Comparison of ENCODE assay signal across 20 cellular contexts in the genomic region with DNA sequence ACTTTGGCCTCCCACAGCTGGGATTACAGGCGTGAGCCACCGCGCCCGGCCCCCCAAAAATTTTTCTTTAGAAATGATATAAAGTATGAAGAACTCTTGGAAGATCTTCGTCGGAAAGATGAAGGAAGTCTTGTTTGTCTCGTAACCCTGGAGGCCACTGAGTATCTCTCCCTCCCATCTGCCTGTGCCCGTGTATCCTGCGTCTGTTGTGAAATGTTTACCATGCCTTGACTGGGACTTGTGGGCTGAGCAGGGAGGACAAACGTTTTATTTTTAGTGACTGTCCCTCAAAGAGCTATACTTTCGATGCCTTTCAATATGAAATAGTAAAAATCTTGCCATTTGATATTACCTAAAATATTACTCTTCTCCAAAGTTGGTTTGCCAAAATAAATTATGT.
DNase-seq lines count a peak whose midpoint lies in the region; ATAC-seq and TF ChIP-seq lines count a peak whose summit lies in the region.
"Had no signal": no experiment of that assay in that cellular context is flagged by ENCODE, and none has a peak within 500 bp of the region (broad histone marks: within the 10 kb centered on the region; RNA-seq: fewer than 3 reads in every experiment).

No MANE protein-coding gene starts in this region.

- no peak overlapping the region for H2AFZ ChIP-seq in Loucy (ENCODE audit: low read length)
- H2AFZ ChIP-seq: parathyroid adenoma had no signal

- H3K4me3 ChIP-seq in Loucy (ENCODE audit: low read length, poor library complexity, severe bottlenecking), result peak overlapping the region; percentile 25
- H3K4me3 ChIP-seq: thyroid gland had no signal

- H3K36me3 Mint-ChIP-seq in activated naive CD4-positive, alpha-beta T cell treated with anti-CD3 and anti-CD28 coated beads, Interleukin-2, amount 50 U/mL, for 24 hours, result peaks cover 10% of the 10 kb centered on the region
- peaks cover 5 to 45% of the 10 kb centered on the region in 2 donors for H3K36me3 Mint-ChIP-seq in activated naive CD4-positive, alpha-beta T cell treated with anti-CD3 and anti-CD28 coated beads, Interleukin-2, amount 50 U/mL, for 72 hours
- peaks cover 24% of the 10 kb centered on the region for H3K36me3 Mint-ChIP-seq in activated naive CD8-positive, alpha-beta T cell treated with anti-CD3 and anti-CD28 coated beads for 36 hours

- no peaks in the 10 kb centered on the region for H4K20me1 ChIP-seq in Loucy (ENCODE audit: insufficient read depth, low read length, poor library complexity, severe bottlenecking)

- TF ChIP-seq CTCF in Loucy (conservative IDR thresholded peaks at IDR 0.05; ENCODE audit: low read length), result no peak

- peaks cover 87% of the 10 kb centered on the region for H3K79me2 ChIP-seq in Loucy (ENCODE audit: insufficient read depth, low read length)

- peak overlapping the region; percentile 96 for H3K27ac Mint-ChIP-seq in activated naive CD4-positive, alpha-beta T cell treated with anti-CD3 and anti-CD28 coated beads, Interleukin-2, amount 50 U/mL, for 24 hours
- peak overlapping the region in 1 of 2 donors; percentile 84 for H3K27ac Mint-ChIP-seq in activated naive CD4-positive, alpha-beta T cell treated with anti-CD3 and anti-CD28 coated beads, Interleukin-2, amount 50 U/mL, for 72 hours
- H3K27ac Mint-ChIP-seq in activated naive CD8-positive, alpha-beta T cell treated with anti-CD3 and anti-CD28 coated beads for 36 hours, result peak overlapping the region; percentile 78
- peak overlapping the region; percentile 48 to 96 for H3K27ac Mint-ChIP-seq in stimulated activated naive CD8-positive, alpha-beta T cell treated with anti-CD3 and anti-CD28 coated beads, Interleukin-15, amount 100 ng/mL, for 72 hours
- H3K27ac Mint-ChIP-seq: HFFc6 had no signal

- H3K27me3 ChIP-seq in Loucy (ENCODE audit: insufficient read depth, low read length, poor library complexity, severe bottlenecking), result no peaks in the 10 kb centered on the region
- H3K27me3 ChIP-seq: thyroid gland had no signal

- H3K4me1 ChIP-seq in Loucy (ENCODE audit: insufficient read depth, low read length, poor library complexity, severe bottlenecking), result peaks cover 79% of the 10 kb centered on the region
- H3K4me1 ChIP-seq: parathyroid adenoma had no signal

- no peaks in the 10 kb centered on the region for H3K36me3 ChIP-seq in Loucy (ENCODE audit: insufficient read depth, low read length)
- H3K36me3 ChIP-seq: thyroid gland had no signal

- H3K4me2 ChIP-seq in Loucy (ENCODE audit: low read depth, low read length, poor library complexity, severe bottlenecking), result peak overlapping the region; percentile 78

- peaks cover 96% of the 10 kb centered on the region for H3K4me1 Mint-ChIP-seq in activated naive CD4-positive, alpha-beta T cell treated with anti-CD3 and anti-CD28 coated beads, Interleukin-2, amount 50 U/mL, for 24 hours
- H3K4me1 Mint-ChIP-seq in activated naive CD8-positive, alpha-beta T cell treated with anti-CD3 and anti-CD28 coated beads for 36 hours, result peaks cover 68% of the 10 kb centered on the region
- H3K4me1 Mint-ChIP-seq in stimulated activated naive CD8-positive, alpha-beta T cell treated with anti-CD3 and anti-CD28 coated beads, Interleukin-15, amount 100 ng/mL, for 72 hours, result peaks cover 97% of the 10 kb centered on the region

- H3K9me3 Mint-ChIP-seq in activated naive CD4-positive, alpha-beta T cell treated with anti-CD3 and anti-CD28 coated beads, Interleukin-2, amount 50 U/mL, for 24 hours, result no peaks in the 10 kb centered on the region
- no peaks in the 10 kb centered on the region for H3K9me3 Mint-ChIP-seq in activated naive CD4-positive, alpha-beta T cell treated with anti-CD3 and anti-CD28 coated beads, Interleukin-2, amount 50 U/mL, for 72 hours
- no peaks in the 10 kb centered on the region for H3K9me3 Mint-ChIP-seq in activated naive CD8-positive, alpha-beta T cell treated with anti-CD3 and anti-CD28 coated beads for 36 hours
- no peaks in the 10 kb centered on the region for H3K9me3 Mint-ChIP-seq in stimulated activated naive CD8-positive, alpha-beta T cell treated with anti-CD3 and anti-CD28 coated beads, Interleukin-15, amount 100 ng/mL, for 72 hours
- H3K9me3 Mint-ChIP-seq: HFFc6; nephron; stimulated activated naive B cell treated with anti-CD40 and anti-IgM and Interleukin-4, amounts not matched to agents 10 μg/mL and 1 μg/mL and 100 μg/mL, for 72 hours had no signal

- ATAC-seq in activated naive CD4-positive, alpha-beta T cell treated with anti-CD3 and anti-CD28 coated beads, Interleukin-2, amount 50 U/mL, for 72 hours, result no peak
- no peak for ATAC-seq in stimulated activated naive CD8-positive, alpha-beta T cell treated with anti-CD3 and anti-CD28 coated beads, Interleukin-15, amount 100 ng/mL, for 72 hours
- no peak for ATAC-seq in HG03108 (IDR thresholded peaks at IDR 0.05; ENCODE audit: unreplicated experiment)

- H3K9ac ChIP-seq in Loucy (ENCODE audit: low read depth, low read length, poor library complexity, severe bottlenecking), result peak overlapping the region; percentile 86
- H3K9ac ChIP-seq: parathyroid adenoma had no signal

- DNase-seq in activated naive CD4-positive, alpha-beta T cell treated with anti-CD3 and anti-CD28 coated beads, Interleukin-2, amount 50 U/mL, for 72 hours (ENCODE audit: low spot score in 2 of 2), result no peak
- no peak for DNase-seq in activated naive CD8-positive, alpha-beta T cell treated with anti-CD3 and anti-CD28 coated beads for 36 hours
- no peak for DNase-seq in stimulated activated naive CD8-positive, alpha-beta T cell treated with anti-CD3 and anti-CD28 coated beads, Interleukin-15, amount 100 ng/mL, for 72 hours
- no peak for DNase-seq in activated CD4-positive, CD25-positive, alpha-beta regulatory T cell treated with anti-CD3 and anti-CD28 coated beads, Interleukin-2, amount 50 U/mL, for 72 hours
- DNase-seq: cortex of kidney; glutamatergic neuron; HFFc6; left colon; mesendoderm; MM.1S; NCI-H774; Right ventricle myocardium superior; stimulated activated naive B cell treated with anti-CD40 and anti-IgM and Interleukin-4, amounts not matched to agents 10 μg/mL and 1 μg/mL and 100 μg/mL, for 72 hours; thyroid gland; WERI-Rb-1 had no signal

- no peaks in the 10 kb centered on the region for H3K9me2 ChIP-seq in Loucy (replicated peaks; ENCODE audit: low read depth, low read length)

- peak overlapping the region; percentile 73 for H3K4me3 Mint-ChIP-seq in activated naive CD4-positive, alpha-beta T cell treated with anti-CD3 and anti-CD28 coated beads, Interleukin-2, amount 50 U/mL, for 24 hours
- H3K4me3 Mint-ChIP-seq in activated naive CD8-positive, alpha-beta T cell treated with anti-CD3 and anti-CD28 coated beads for 36 hours, result no peak overlapping the region
- peak overlapping the region; percentile 85 to 88 for H3K4me3 Mint-ChIP-seq in stimulated activated naive CD8-positive, alpha-beta T cell treated with anti-CD3 and anti-CD28 coated beads, Interleukin-15, amount 100 ng/mL, for 72 hours
- H3K4me3 Mint-ChIP-seq: HFFc6, nephron had no signal

- H3K9me3 ChIP-seq in Loucy (ENCODE audit: insufficient read depth, low read depth, low read length), result no peaks in the 10 kb centered on the region
- H3K9me3 ChIP-seq: thyroid gland had no signal

- H3F3A ChIP-seq in Loucy (ENCODE audit: low read depth), result 0 out of 2 replicates have a peak, but pooled peaks cover 2% of the 10 kb centered on the region

- H3K27me3 Mint-ChIP-seq in activated naive CD4-positive, alpha-beta T cell treated with anti-CD3 and anti-CD28 coated beads, Interleukin-2, amount 50 U/mL, for 24 hours, result no peaks in the 10 kb centered on the region
- no peaks in the 10 kb centered on the region for H3K27me3 Mint-ChIP-seq in activated naive CD8-positive, alpha-beta T cell treated with anti-CD3 and anti-CD28 coated beads for 36 hours
- H3K27me3 Mint-ChIP-seq in stimulated activated naive CD8-positive, alpha-beta T cell treated with anti-CD3 and anti-CD28 coated beads, Interleukin-15, amount 100 ng/mL, for 72 hours, result no peaks in the 10 kb centered on the region
- H3K27me3 Mint-ChIP-seq: stimulated activated naive B cell treated with anti-CD40 and anti-IgM and Interleukin-4, amounts not matched to agents 10 μg/mL and 1 μg/mL and 100 μg/mL, for 72 hours had no signal
